18 cellular contexts compared by ENCODE assay signal in the genomic region with DNA sequence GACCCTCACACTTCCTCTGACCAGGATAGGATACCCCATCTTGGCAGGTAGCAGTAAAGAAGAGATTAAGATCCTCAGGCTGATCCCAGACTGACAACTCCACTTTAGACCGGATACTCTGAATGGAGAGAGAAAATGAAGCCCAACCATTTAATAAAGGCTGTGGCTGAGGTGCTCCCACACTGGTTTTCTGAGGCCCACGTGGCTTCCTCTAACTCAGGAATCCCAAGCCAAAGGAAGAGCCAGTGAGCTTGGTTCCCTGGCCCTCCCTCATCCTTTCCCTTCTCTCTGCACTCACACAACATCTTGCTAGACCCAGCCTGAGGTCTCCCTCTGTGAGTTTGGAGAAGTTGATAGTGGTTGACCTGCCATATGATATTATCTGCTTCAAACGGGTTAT.
DNase-seq lines count a peak whose midpoint lies in the region; ATAC-seq, FAIRE-seq and TF ChIP-seq lines count a peak whose summit lies in the region.
"Had no signal": no experiment of that assay in that cellular context is flagged by ENCODE, and none has a peak within 500 bp of the region (broad histone marks: within the 10 kb centered on the region; RNA-seq: fewer than 3 reads in every experiment).

No MANE protein-coding gene starts in this region.

- no peak overlapping the region for H3K56ac ChIP-seq in mesendoderm (ENCODE audit: low read length)

- no peak overlapping the region for H3K9ac ChIP-seq in mesendoderm (ENCODE audit: low read length)

- no peak for TF ChIP-seq POLR2A in vagina (IDR thresholded peaks at IDR 0.05)

- H2BK5ac ChIP-seq in mesendoderm (ENCODE audit: low read length), result no peak overlapping the region

- peak; percentile 61 for DNase-seq in cardiac septum (ENCODE audit: low spot score)
- DNase-seq in left ventricle myocardium superior, result no peak
- DNase-seq in bronchial epithelial cell (ENCODE audit: low read depth), result no peak
- DNase-seq in sciatic nerve (ENCODE audit: low spot score), result peak; percentile 2
- no peak for DNase-seq in vagina (ENCODE audit: extremely low spot score in 2 of 2)
- DNase-seq in hypothalamus (lab: John Stamatoyannopoulos, UW), result no peak
- DNase-seq in mesendoderm, result no peak
- DNase-seq: C1 segment of cervical spinal cord, DND-41, GDM1, KG1, NCI-H1436 treated with DMSO at 0.1 percent for 48 hours, NCI-H2081, NCI-H510A, NCI-H774, RPMI8226 had no signal

- peaks cover 11% of the 10 kb centered on the region for H3K79me1 ChIP-seq in mesendoderm (ENCODE audit: low read length)

- H3K23ac ChIP-seq in mesendoderm (ENCODE audit: low read length), result no peak overlapping the region

- H3K27ac ChIP-seq in vagina (peak overlapping the region; percentile 27), mesendoderm (ENCODE audit: low read depth, low read length) (no peak overlapping the region)

- WGBS in mesendoderm (ENCODE audit: extremely low coverage, insufficient coverage, low lambda C conversion rate), result no CpG with 5 or more reads among the region's 3 CpGs

- H4K5ac ChIP-seq in mesendoderm (ENCODE audit: low read length), result no peak overlapping the region

- ATAC-seq in left ventricle myocardium superior (no peak), sciatic nerve (no peak), GM18520 (IDR thresholded peaks at IDR 0.05; ENCODE audit: unreplicated experiment) (no peak)
- ATAC-seq: GM12878 had no signal

- no peak overlapping the region for H3K18ac ChIP-seq in mesendoderm (ENCODE audit: low read length)

- H3K79me2 ChIP-seq in mesendoderm (ENCODE audit: control insufficient read depth, insufficient read depth, low read length), result no peaks in the 10 kb centered on the region

- no peaks in the 10 kb centered on the region for H3K36me3 ChIP-seq in bronchial epithelial cell (ENCODE audit: control insufficient read depth, insufficient read depth, low read length)
- no peaks in the 10 kb centered on the region for H3K36me3 ChIP-seq in vagina
- peaks cover 12% of the 10 kb centered on the region for H3K36me3 ChIP-seq in mesendoderm (ENCODE audit: control insufficient read depth, insufficient read depth, low read length)

- no peak overlapping the region for H2BK120ac ChIP-seq in mesendoderm (ENCODE audit: low read depth, low read length)

- H3K4me1 ChIP-seq in vagina, result peaks cover 48% of the 10 kb centered on the region
- H3K4me1 ChIP-seq in mesendoderm (ENCODE audit: control insufficient read depth, low read depth, low read length), result no peaks in the 10 kb centered on the region

- H2AK5ac ChIP-seq in mesendoderm (ENCODE audit: low read length), result no peak overlapping the region

- no peak overlapping the region for H3K4me2 ChIP-seq in mesendoderm (ENCODE audit: low read length)

- no peaks in the 10 kb centered on the region for H3K9me3 ChIP-seq in vagina

- no peak for TF ChIP-seq CTCF in bronchial epithelial cell (IDR thresholded peaks at IDR 0.05; ENCODE audit: insufficient read depth, low read length, severe bottlenecking)
- TF ChIP-seq CTCF in vagina (IDR thresholded peaks at IDR 0.05), result no peak

- no peak overlapping the region for H2BK15ac ChIP-seq in mesendoderm (replicated peaks; ENCODE audit: low read depth)

- no peak overlapping the region for H3K4ac ChIP-seq in mesendoderm (ENCODE audit: low read depth, low read length)

- H4K8ac ChIP-seq in mesendoderm (ENCODE audit: low read depth, low read length), result no peak overlapping the region

- intact Hi-C loops in cardiac septum (cut with DNase I), result no loop called here
- intact Hi-C loops in left ventricle myocardium superior (cut with micrococcal nuclease), result no loop called here
- intact Hi-C loops in sciatic nerve (cut with DNase I), result no loop called here
- intact Hi-C loops in vagina (cut with DNase I), result no loop called here

- H3K4me3 ChIP-seq in bronchial epithelial cell (ENCODE audit: low read depth, low read length), result no peak overlapping the region
- no peak overlapping the region for H3K4me3 ChIP-seq in vagina
- H3K4me3 ChIP-seq in mesendoderm (ENCODE audit: low read length), result no peak overlapping the region
- H3K4me3 ChIP-seq: GM12878 had no signal

- H3K27me3 ChIP-seq in bronchial epithelial cell (ENCODE audit: control insufficient read depth, insufficient read depth, low read length) (no peaks in the 10 kb centered on the region), vagina (no peaks in the 10 kb centered on the region), mesendoderm (ENCODE audit: insufficient read depth, low read length, poor library complexity) (no peaks in the 10 kb centered on the region)

- FAIRE-seq in bronchial epithelial cell (lab: Jason Lieb, UNC), result peak; percentile 79
- FAIRE-seq: GM12878 had no signal

Comparison
In these comparisons a context has a peak if more than half of its experiments do, and no peak if none do; other contexts are left out.
1. DNase-seq: peak in cardiac septum (single experiment) and sciatic nerve (single experiment); none in left ventricle myocardium superior (single experiment), bronchial epithelial cell (single experiment), vagina (0 of 2), hypothalamus (0 of 51) and mesendoderm (single experiment).